Comparison of ENCODE assay signal across 9 cellular contexts in genomic region chr5:76372320-76373054, GRCh38. TPM values are rescaled to one million over a fixed set of nuclear protein-coding genes. Genes with fewer than 3 reads are reported as not detected.
A peak's percentile ranks its signal among the peaks of the same experiment; 100 is the strongest.
DNase-seq lines count a peak whose midpoint lies in the region; ATAC-seq and TF ChIP-seq lines count a peak whose summit lies in the region.
"Had no signal": no experiment of that assay in that cellular context is flagged by ENCODE, and none has a peak within 500 bp of the region (broad histone marks: within the 10 kb centered on the region; RNA-seq: fewer than 3 reads in every experiment).

No MANE protein-coding gene starts in this region.

- H3K27ac Mint-ChIP-seq in mesothelial cell of epicardium: peak overlapping the region; percentile 7

- no peaks in the 10 kb centered on the region for H3K4me1 ChIP-seq in gastrocnemius medialis

- no peaks in the 10 kb centered on the region for H3K36me3 Mint-ChIP-seq in mesothelial cell of epicardium

- peaks cover 17% of the 10 kb centered on the region for H3K4me1 Mint-ChIP-seq in mesothelial cell of epicardium

- in situ Hi-C loops in gastrocnemius medialis (cut with MboI; ENCODE audit: low sequenced_read_pairs in 4 of 4): no loop called here

- H3K27me3 ChIP-seq in MG63: no peaks in the 10 kb centered on the region
- no peaks in the 10 kb centered on the region for H3K27me3 ChIP-seq in gastrocnemius medialis

- TF ChIP-seq CTCF in cardiac fibroblast (IDR thresholded peaks at IDR 0.05; ENCODE audit: low read depth, low read length) (no peak), mesothelial cell of epicardium (IDR thresholded peaks at IDR 0.05; ENCODE audit: unreplicated experiment) (no peak), gastrocnemius medialis (IDR thresholded peaks at IDR 0.05 in 4 of 5, conservative IDR thresholded peaks at IDR 0.05 in 1 of 5) (no peak)

- H3K9me3 Mint-ChIP-seq in mesothelial cell of epicardium: no peaks in the 10 kb centered on the region

- H3K27ac ChIP-seq in gastrocnemius medialis: no peak overlapping the region

- no peaks in the 10 kb centered on the region for H3K27me3 Mint-ChIP-seq in mesothelial cell of epicardium (ENCODE audit: low read depth)

- H3K9me3 ChIP-seq in MG63: no peaks in the 10 kb centered on the region
- no peaks in the 10 kb centered on the region for H3K9me3 ChIP-seq in gastrocnemius medialis

- H3K4me3 ChIP-seq in MG63 (no peak overlapping the region), cardiac fibroblast (replicated peaks in 1 of 2; ENCODE audit: low read depth in 2 of 2, low read length in 2 of 2) (no peak overlapping the region), gastrocnemius medialis (no peak overlapping the region)

- intact Hi-C loops in gastrocnemius medialis (cut with DNase I; ENCODE audit: low total_unique reads): no loop called here

- DNase-seq in COLO829 (ENCODE audit: low spot score) (peak; percentile 57), MG63 (peak; percentile 69), cardiac fibroblast (ENCODE audit: low read depth in 2 of 2) (peak; percentile 66 to 85), mesothelial cell of epicardium (ENCODE audit: low spot score in 2 of 2, unreplicated experiment in 2 of 2) (no peak), NCI-H345 treated with DMSO at 0.1 percent for 48 hours (lab: John Stamatoyannopoulos, UW; ENCODE audit: unreplicated experiment) (no peak), NCI-H2171 (lab: John Stamatoyannopoulos, UW) (no peak), gastrocnemius medialis (no peak)
- DNase-seq: activated CD8-positive, alpha-beta memory T cell treated with anti-CD3 and anti-CD28 coated beads for 24 hours had no signal

- H3K4me3 Mint-ChIP-seq in mesothelial cell of epicardium: no peak overlapping the region

- ATAC-seq in GM19395 (IDR thresholded peaks at IDR 0.05; ENCODE audit: unreplicated experiment) (no peak), gastrocnemius medialis (no peak)

- TF ChIP-seq POLR2A in gastrocnemius medialis (IDR thresholded peaks at IDR 0.05): no peak

- H3K36me3 ChIP-seq in MG63 (no peaks in the 10 kb centered on the region), gastrocnemius medialis (no peaks in the 10 kb centered on the region)

RNA-seq across cellular contexts. Expression of gene IQGAP2, which starts 30.6 kb away (rescaled TPM):
- total RNA-seq in MG63 (2014; rRNA removed; shearing (Covaris generic); ENCODE audit: low replicate concordance): 4.1 and 12.3 TPM in 2 replicates
- total RNA-seq in mesothelial cell of epicardium: 13.9 to 16.0 TPM (median 15.2 TPM) in 3 replicates
- total RNA-seq in gastrocnemius medialis: 1 to 10 TPM; 1.5 to 6.8 (median 2.5) TPM

Comparison
In these comparisons a context has a peak if more than half of its experiments do, and no peak if none do; other contexts are left out.
1. DNase-seq: peak in COLO829 (single experiment), MG63 (single experiment) and cardiac fibroblast (2 of 2); none in mesothelial cell of epicardium (0 of 2), NCI-H345 treated with DMSO at 0.1 percent for 48 hours (single experiment), NCI-H2171 (single experiment) and gastrocnemius medialis (0 of 2).